ENCODE assay signal across 20 cellular contexts in the genomic region with DNA sequence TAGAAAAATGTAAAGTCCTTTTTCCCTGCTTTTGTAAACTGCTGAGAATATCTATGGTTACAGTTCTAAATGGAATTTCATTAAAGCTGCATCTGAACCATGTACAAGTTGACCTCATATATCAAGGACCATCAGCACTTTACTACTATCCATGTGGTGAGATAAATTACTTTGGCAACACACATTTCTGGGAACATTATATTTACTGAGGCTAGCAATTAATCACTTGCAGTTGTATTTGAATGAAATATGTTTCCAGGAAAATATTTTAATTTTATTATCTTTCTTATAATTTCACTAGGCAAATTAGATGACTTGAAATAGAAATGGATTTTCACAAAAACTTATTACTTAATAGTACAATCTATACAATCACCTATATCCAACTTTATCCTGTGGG.
"Had no signal": no experiment of that assay in that cellular context is flagged by ENCODE, and none has a peak within 500 bp of the region (broad histone marks: within the 10 kb centered on the region; RNA-seq: fewer than 3 reads in every experiment).

No MANE protein-coding gene starts in this region.

- FAIRE-seq: K562 had no signal

- DNase-seq: activated CD4-positive, alpha-beta T cell treated with anti-CD3 and anti-CD28 coated beads for 4 hours; activated CD4-positive, alpha-beta T cell treated with anti-CD3 and anti-CD28 coated beads, Interleukin-2, amount 50 U/mL, for 4 hours; activated CD8-positive, alpha-beta memory T cell treated with anti-CD3 and anti-CD28 coated beads, Interleukin-2, amount 10 ng/mL, durations not matched to agents 7 days and 5 days; activated effector memory CD4-positive, alpha-beta T cell treated with anti-CD3 and anti-CD28 coated beads, Interleukin-2, amount 50 U/mL, for 16 hours; activated naive CD4-positive, alpha-beta T cell treated with Interleukin-2 at 50 U/mL for 16 hours; activated naive CD8-positive, alpha-beta T cell treated with anti-CD3 and anti-CD28 coated beads, Interleukin-2, amount 50 U/mL, for 24 hours; activated T-cell treated with anti-CD3 and anti-CD28 coated beads, Interleukin-2, amount 50 U/mL, for 4 hours; amygdala; Kasumi-1; NCI-H1105 treated with DMSO at 0.1 percent for 48 hours; NCI-H1436 treated with DMSO at 0.1 percent for 48 hours; NCI-H187; NCI-H2081; NCI-H526; NCI-H82; SIG-M5 had no signal

- H3K4me3 ChIP-seq: K562, SK-N-MC had no signal

- H3K27ac Mint-ChIP-seq: activated CD8-positive, alpha-beta memory T cell treated with anti-CD3 and anti-CD28 coated beads, Interleukin-2, amount 10 ng/mL, durations not matched to agents 7 days and 5 days; activated naive CD4-positive, alpha-beta T cell treated with anti-CD3 and anti-CD28 coated beads, Interleukin-2, amount 50 U/mL, for 72 hours; activated naive CD8-positive, alpha-beta T cell treated with anti-CD3 and anti-CD28 coated beads, Interleukin-2, amount 50 U/mL, for 24 hours; T-helper 1 cell treated with Interleukin-12 subunit alpha and Interleukin-12 subunit beta and Interleukin-4 antibody, amounts not matched to agents 30 μg/mL and 1 μg/mL, for 36 hours had no signal

- H3K4me3 Mint-ChIP-seq: activated CD8-positive, alpha-beta memory T cell treated with anti-CD3 and anti-CD28 coated beads, Interleukin-2, amount 10 ng/mL, durations not matched to agents 7 days and 5 days; activated naive CD8-positive, alpha-beta T cell treated with anti-CD3 and anti-CD28 coated beads, Interleukin-2, amount 50 U/mL, for 24 hours; activated T-cell treated with anti-CD3 and anti-CD28 coated beads, Interleukin-2, amount 50 U/mL, for 4 hours; T-helper 1 cell treated with Interleukin-12 subunit alpha and Interleukin-12 subunit beta and Interleukin-4 antibody, amounts not matched to agents 30 μg/mL and 1 μg/mL, for 36 hours had no signal

- H3K27me3 Mint-ChIP-seq: activated CD8-positive, alpha-beta memory T cell treated with anti-CD3 and anti-CD28 coated beads, Interleukin-2, amount 10 ng/mL, durations not matched to agents 7 days and 5 days; activated naive CD8-positive, alpha-beta T cell treated with anti-CD3 and anti-CD28 coated beads, Interleukin-2, amount 50 U/mL, for 24 hours had no signal

- H3K27ac ChIP-seq: SK-N-MC had no signal

- H3K9me3 Mint-ChIP-seq: activated naive CD8-positive, alpha-beta T cell treated with anti-CD3 and anti-CD28 coated beads, Interleukin-2, amount 50 U/mL, for 24 hours; T-helper 1 cell treated with Interleukin-12 subunit alpha and Interleukin-12 subunit beta and Interleukin-4 antibody, amounts not matched to agents 30 μg/mL and 1 μg/mL, for 36 hours had no signal

- H3K36me3 Mint-ChIP-seq: activated CD8-positive, alpha-beta memory T cell treated with anti-CD3 and anti-CD28 coated beads, Interleukin-2, amount 10 ng/mL, durations not matched to agents 7 days and 5 days; activated naive CD4-positive, alpha-beta T cell treated with anti-CD3 and anti-CD28 coated beads, Interleukin-2, amount 50 U/mL, for 72 hours had no signal

- H3K4me1 Mint-ChIP-seq: activated CD8-positive, alpha-beta memory T cell treated with anti-CD3 and anti-CD28 coated beads, Interleukin-2, amount 10 ng/mL, durations not matched to agents 7 days and 5 days; activated naive CD8-positive, alpha-beta T cell treated with anti-CD3 and anti-CD28 coated beads, Interleukin-2, amount 50 U/mL, for 24 hours had no signal
